Comparison of ENCODE assay signal across 25 cellular contexts in the genomic region with DNA sequence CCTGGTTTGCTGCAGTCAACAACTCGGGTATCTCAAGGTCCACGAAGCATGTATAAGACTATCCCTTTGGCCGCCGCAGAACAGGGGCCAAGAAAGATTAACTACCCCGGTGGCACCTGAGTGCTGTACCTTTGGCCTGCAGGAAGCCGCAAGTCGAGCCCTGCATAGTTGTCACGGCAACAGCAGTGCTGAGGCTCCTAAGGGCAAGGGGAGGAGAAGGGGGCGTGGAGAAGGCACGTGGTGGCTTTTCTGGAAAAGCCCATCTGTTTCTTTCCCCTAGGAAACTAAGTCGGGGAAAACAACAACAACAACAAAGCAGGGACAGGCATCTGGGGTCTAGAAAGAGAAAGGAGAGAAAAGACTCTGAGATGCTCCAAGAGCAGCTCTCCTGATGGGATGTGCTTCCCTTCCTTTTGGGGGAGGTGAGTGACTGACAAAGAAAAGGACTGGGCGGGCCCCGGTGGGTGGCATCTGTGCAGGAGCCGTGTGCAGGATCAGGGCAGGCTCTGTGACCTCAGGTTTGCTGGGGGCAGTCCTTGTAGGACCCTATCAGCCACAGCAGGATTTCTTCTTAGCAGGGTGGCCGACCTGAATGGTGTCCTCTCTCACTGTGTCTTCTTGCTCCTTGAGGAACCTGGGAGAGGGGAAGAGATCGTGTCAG.
DNase-seq lines count a peak whose midpoint lies in the region; ATAC-seq, FAIRE-seq and TF ChIP-seq lines count a peak whose summit lies in the region.
"Had no signal": no experiment of that assay in that cellular context is flagged by ENCODE, and none has a peak within 500 bp of the region (broad histone marks: within the 10 kb centered on the region; RNA-seq: fewer than 3 reads in every experiment).

No MANE protein-coding gene starts in this region.

- H3K27me3 Mint-ChIP-seq in brain, result peaks cover 7% of the 10 kb centered on the region
- no peaks in the 10 kb centered on the region for H3K27me3 Mint-ChIP-seq in activated naive CD8-positive, alpha-beta T cell treated with anti-CD3 and anti-CD28 coated beads, Interleukin-2, amount 50 U/mL, for 24 hours
- H3K27me3 Mint-ChIP-seq: activated CD4-positive, alpha-beta memory T cell treated with anti-CD3 and anti-CD28 coated beads, Interleukin-2, amount 10 ng/mL, durations not matched to agents 7 days and 5 days had no signal

- peak; percentile 7 to 18 for ATAC-seq in lower lobe of right lung
- ATAC-seq in GM19328 (IDR thresholded peaks at IDR 0.05; ENCODE audit: unreplicated experiment), result no peak
- no peak for ATAC-seq in activated naive CD8-positive, alpha-beta T cell treated with anti-CD3 and anti-CD28 coated beads, Interleukin-2, amount 50 U/mL, for 24 hours
- ATAC-seq in GM21367 (IDR thresholded peaks at IDR 0.05; ENCODE audit: unreplicated experiment), result no peak
- ATAC-seq: activated CD4-positive, CD25-positive, alpha-beta regulatory T cell treated with anti-CD3 and anti-CD28 coated beads, Interleukin-2, amount 50 U/mL, for 24 hours; left cardiac atrium; stimulated activated naive CD8-positive, alpha-beta T cell treated with anti-CD3 and anti-CD28 coated beads, Interleukin-15, Interleukin-2, amounts not matched to agents 100 U/mL and 50 U/mL, for 24 hours had no signal

- H3K27ac Mint-ChIP-seq in brain, result peak overlapping the region in 3 of 5 experiments; percentile 50 to 68 (median 64)
- H3K27ac Mint-ChIP-seq in activated naive CD8-positive, alpha-beta T cell treated with anti-CD3 and anti-CD28 coated beads, Interleukin-2, amount 50 U/mL, for 24 hours, result no peak overlapping the region
- H3K27ac Mint-ChIP-seq: activated CD4-positive, alpha-beta memory T cell treated with anti-CD3 and anti-CD28 coated beads, Interleukin-2, amount 10 ng/mL, durations not matched to agents 7 days and 5 days had no signal

- no peaks in the 10 kb centered on the region for H3K36me3 Mint-ChIP-seq in brain
- peaks cover 53% of the 10 kb centered on the region for H3K36me3 Mint-ChIP-seq in activated naive CD8-positive, alpha-beta T cell treated with anti-CD3 and anti-CD28 coated beads, Interleukin-2, amount 50 U/mL, for 24 hours (ENCODE audit: low read depth)

- no peaks in the 10 kb centered on the region for H3K4me1 ChIP-seq in lower lobe of right lung
- H3K4me1 ChIP-seq: prostate gland, vagina had no signal

- H3K27ac ChIP-seq in lower lobe of right lung, result no peak overlapping the region
- H3K27ac ChIP-seq: prostate gland, thoracic aorta, vagina had no signal

- DNase-seq in ELF-1 (ENCODE audit: low read depth, low spot score) (peak; percentile 62), NCI-H1694 (lab: John Stamatoyannopoulos, UW) (peak; percentile 58), lower lobe of right lung (no peak), D721Med (ENCODE audit: insufficient read length, low spot score) (no peak)
- no peak for DNase-seq in activated naive CD8-positive, alpha-beta T cell treated with anti-CD3 and anti-CD28 coated beads, Interleukin-2, amount 50 U/mL, for 24 hours
- DNase-seq: activated CD4-positive, alpha-beta memory T cell treated with anti-CD3 and anti-CD28 coated beads, Interleukin-2, amount 10 ng/mL, durations not matched to agents 7 days and 5 days; activated CD8-positive, alpha-beta memory T cell treated with anti-CD3 and anti-CD28 coated beads, Interleukin-2, amount 50 U/mL, for 48 hours; activated naive CD4-positive, alpha-beta T cell treated with anti-CD3 and anti-CD28 coated beads, Interleukin-2, amount 50 U/mL, for 16 hours; DMS153; effector CD8-positive, alpha-beta T cell; left cardiac atrium; NCI-H1436; stimulated activated CD4-positive, alpha-beta T cell treated with anti-CD3 and anti-CD28 coated beads, Interleukin-15, amount 100 ng/mL, for 24 hours; stimulated activated naive CD8-positive, alpha-beta T cell treated with anti-CD3 and anti-CD28 coated beads, Interleukin-15, Interleukin-2, amounts not matched to agents 100 U/mL and 50 U/mL, for 24 hours; T-helper 1 cell had no signal

- peaks cover 29% of the 10 kb centered on the region for H3K4me1 Mint-ChIP-seq in brain
- no peaks in the 10 kb centered on the region for H3K4me1 Mint-ChIP-seq in activated naive CD8-positive, alpha-beta T cell treated with anti-CD3 and anti-CD28 coated beads, Interleukin-2, amount 50 U/mL, for 24 hours
- H3K4me1 Mint-ChIP-seq: activated CD4-positive, alpha-beta memory T cell treated with anti-CD3 and anti-CD28 coated beads, Interleukin-2, amount 10 ng/mL, durations not matched to agents 7 days and 5 days had no signal

- H3K9me3 Mint-ChIP-seq in brain, result peaks cover 0 to 6% (median 4%) of the 10 kb centered on the region in 5 experiments
- peaks cover 12% of the 10 kb centered on the region for H3K9me3 Mint-ChIP-seq in activated naive CD8-positive, alpha-beta T cell treated with anti-CD3 and anti-CD28 coated beads, Interleukin-2, amount 50 U/mL, for 24 hours
- H3K9me3 Mint-ChIP-seq: activated CD4-positive, alpha-beta memory T cell treated with anti-CD3 and anti-CD28 coated beads, Interleukin-2, amount 10 ng/mL, durations not matched to agents 7 days and 5 days had no signal

- intact Hi-C loops in lower lobe of right lung (cut with DNase I), result no loop called here

- TF ChIP-seq CTCF in brain (conservative IDR thresholded peaks at IDR 0.05) (no peak), lower lobe of right lung (IDR thresholded peaks at IDR 0.05) (no peak), D721Med (IDR thresholded peaks at IDR 0.05; ENCODE audit: insufficient read depth, missing control alignments) (no peak)

- no peak for FAIRE-seq in D721Med (lab: Jason Lieb, UNC)
- FAIRE-seq: bronchial epithelial cell, colon, GM19239 had no signal

- H3K4me3 ChIP-seq in lower lobe of right lung, result no peak overlapping the region
- H3K4me3 ChIP-seq: prostate gland, thoracic aorta, vagina had no signal

- no peaks in the 10 kb centered on the region for H3K27me3 ChIP-seq in lower lobe of right lung (ENCODE audit: low read depth)
- H3K27me3 ChIP-seq: vagina had no signal

- H3K36me3 ChIP-seq in lower lobe of right lung, result no peaks in the 10 kb centered on the region
- H3K36me3 ChIP-seq: prostate gland, thoracic aorta, vagina had no signal

- H3K9me3 ChIP-seq in lower lobe of right lung, result no peaks in the 10 kb centered on the region
- H3K9me3 ChIP-seq: prostate gland, thoracic aorta, vagina had no signal

- no peak overlapping the region for H3K4me3 Mint-ChIP-seq in brain
- H3K4me3 Mint-ChIP-seq in activated naive CD8-positive, alpha-beta T cell treated with anti-CD3 and anti-CD28 coated beads, Interleukin-2, amount 50 U/mL, for 24 hours, result no peak overlapping the region
- H3K4me3 Mint-ChIP-seq: activated CD4-positive, alpha-beta memory T cell treated with anti-CD3 and anti-CD28 coated beads, Interleukin-2, amount 10 ng/mL, durations not matched to agents 7 days and 5 days had no signal

Comparison
In these comparisons a context has a peak if more than half of its experiments do, and no peak if none do; other contexts are left out.
1. DNase-seq: peak in ELF-1 (single experiment) and NCI-H1694 (single experiment); none in lower lobe of right lung (single experiment), activated naive CD8-positive, alpha-beta T cell treated with anti-CD3 and anti-CD28 coated beads, Interleukin-2, amount 50 U/mL, for 24 hours (single experiment) and D721Med (single experiment).
2. ATAC-seq: peak in lower lobe of right lung (2 of 2); none in GM19328 (single experiment), activated naive CD8-positive, alpha-beta T cell treated with anti-CD3 and anti-CD28 coated beads, Interleukin-2, amount 50 U/mL, for 24 hours (single experiment) and GM21367 (single experiment).